ENCODE assay signal across 9 cellular contexts in genomic region chr1:9787702-9788101, GRCh38. TPM values are rescaled to one million over a fixed set of nuclear protein-coding genes. Genes with fewer than 3 reads are reported as not detected.
A peak's percentile ranks its signal among the peaks of the same experiment; 100 is the strongest.
DNase-seq lines count a peak whose midpoint lies in the region; ATAC-seq and TF ChIP-seq lines count a peak whose summit lies in the region.
"Had no signal": no experiment of that assay in that cellular context is flagged by ENCODE, and none has a peak within 500 bp of the region (broad histone marks: within the 10 kb centered on the region; RNA-seq: fewer than 3 reads in every experiment).

No MANE protein-coding gene starts in this region.

- H3K27me3 ChIP-seq in heart right ventricle = no peaks in the 10 kb centered on the region
- no peaks in the 10 kb centered on the region for H3K27me3 ChIP-seq in dorsolateral prefrontal cortex

- H3K27ac Mint-ChIP-seq in memory B cell (peak overlapping the region; percentile 92), HFFc6 (no peak overlapping the region)

- H3K9me3 Mint-ChIP-seq in memory B cell (no peaks in the 10 kb centered on the region), HFFc6 (no peaks in the 10 kb centered on the region)

- H3K4me1 Mint-ChIP-seq in memory B cell (peaks cover 28% of the 10 kb centered on the region), HFFc6 (ENCODE audit: low read depth) (peaks cover 10% of the 10 kb centered on the region)

- H3K27ac ChIP-seq in heart right ventricle (peak overlapping the region in 1 of 10 donors; percentile 16), dorsolateral prefrontal cortex (no peak overlapping the region)
- H3K27ac ChIP-seq: SK-N-MC had no signal

- peak; percentile 53 for DNase-seq in GM10248 (ENCODE audit: extremely low spot score)
- DNase-seq in memory B cell (ENCODE audit: low spot score in 2 of 2) = peak; percentile 51 to 67
- DNase-seq in heart right ventricle = no peak
- no peak for DNase-seq in HFFc6
- DNase-seq in dorsolateral prefrontal cortex = no peak
- DNase-seq in OCI-M2 (lab: John Stamatoyannopoulos, UW; ENCODE audit: unreplicated experiment) = no peak

- peak; percentile 55 for ATAC-seq in HG03045 (IDR thresholded peaks at IDR 0.05; ENCODE audit: unreplicated experiment)
- peak; percentile 97 to 98 for ATAC-seq in activated CD4-positive, CD25-positive, alpha-beta regulatory T cell treated with anti-CD3 and anti-CD28 coated beads, Interleukin-2, amount 50 U/mL, for 24 hours
- peak; percentile 96 for ATAC-seq in memory B cell (ENCODE audit: low read depth)
- no peak for ATAC-seq in heart right ventricle

- peak overlapping the region; percentile 75 for H3K4me3 Mint-ChIP-seq in memory B cell
- H3K4me3 Mint-ChIP-seq in HFFc6 = no peak overlapping the region

- H3K36me3 Mint-ChIP-seq in memory B cell (peaks cover 2% of the 10 kb centered on the region), HFFc6 (ENCODE audit: low read depth) (peaks cover 13% of the 10 kb centered on the region)

- intact Hi-C loops in heart right ventricle (cut with DNase I) = loop anchor here in 3 of 10 donors (5.0 to 10.0 kb wide), 3 partner anchors 80 to 127 kb away; partner anchors contain the start of gene CTNNBIP1 (in 2 of the 3)
- intact Hi-C loops in dorsolateral prefrontal cortex (cut with DNase I) = loop anchor here in 1 of 2 donors (5.0 kb wide), 1 partner anchor 85 kb away; no protein-coding TSS in a partner anchor

- peaks cover 0 to 12% (median 7%) of the 10 kb centered on the region in 9 donors for H3K4me1 ChIP-seq in heart right ventricle

- no peaks in the 10 kb centered on the region for H3K36me3 ChIP-seq in heart right ventricle

- CTCF ChIA-PET in GM10248 (lab: Yijun Ruan, JAX) = interaction anchor here (1.3 to 4.8 kb wide), 3 partner anchors 17 to 81 kb away, joined by 3 to 72 read pairs (median 69); no protein-coding TSS in a partner anchor

- TF ChIP-seq CTCF in GM10248 (IDR thresholded peaks at IDR 0.05; ENCODE audit: control extremely low read depth, extremely low read depth, low read depth, missing control alignments) (no peak), heart right ventricle (IDR thresholded peaks at IDR 0.05) (no peak), HFFc6 (IDR thresholded peaks at IDR 0.05) (no peak), dorsolateral prefrontal cortex (IDR thresholded peaks at IDR 0.05 in 54 of 56, conservative IDR thresholded peaks at IDR 0.05 in 2 of 56; ENCODE audit: low read depth in 1 of 56, partially characterized antibody in 56 of 56) (no peak)

- 91 to 93% methylated on average over 8 of the region's 8 CpGs for WGBS in heart right ventricle, 2 donors

- H3K27me3 Mint-ChIP-seq in memory B cell (no peaks in the 10 kb centered on the region), HFFc6 (ENCODE audit: insufficient read depth) (no peaks in the 10 kb centered on the region; the same call in 1 of the 2 replicates)

- H3K4me3 ChIP-seq in heart right ventricle = peak overlapping the region in 1 of 10 donors; percentile 20
- no peak overlapping the region for H3K4me3 ChIP-seq in dorsolateral prefrontal cortex
- H3K4me3 ChIP-seq: SK-N-MC had no signal

- no peaks in the 10 kb centered on the region for H3K9me3 ChIP-seq in heart right ventricle

- POLR2A ChIA-PET in GM10248 (lab: Yijun Ruan, JAX) = no interaction called here

RNA-seq across cellular contexts. Expression of gene CLSTN1, which starts 36.1 kb away (rescaled TPM):
- total RNA-seq in heart right ventricle (10 to 100 TPM; 41.7 to 79.8 (median 64.2) TPM), dorsolateral prefrontal cortex (100 to 1,000 TPM; 260 to 770 (median 557) TPM)
- 10 to 100 TPM; 37.1 to 37.4 TPM for polyA plus RNA-seq in heart right ventricle
- 100 to 1,000 TPM; 128 to 151 (median 137) TPM for total RNA-seq in HFFc6 (2021; fragmentation: NEBNext Ultra II Directional; extraction: Animal tissue kit (Norgen Biotek cat#: 25700))

Comparison
In these comparisons a context has a peak if more than half of its experiments do, and no peak if none do; other contexts are left out.
1. DNase-seq: peak in GM10248 (single experiment) and memory B cell (2 of 2); none in heart right ventricle (0 of 2), HFFc6 (single experiment), dorsolateral prefrontal cortex (0 of 10) and OCI-M2 (single experiment).
2. ATAC-seq: peak in HG03045 (single experiment), activated CD4-positive, CD25-positive, alpha-beta regulatory T cell treated with anti-CD3 and anti-CD28 coated beads, Interleukin-2, amount 50 U/mL, for 24 hours (2 of 2) and memory B cell (single experiment); none in heart right ventricle (0 of 8).